ENCODE assay signal across 28 cellular contexts in genomic region chr20:19095762-19096161, GRCh38.
A peak's percentile ranks its signal among the peaks of the same experiment; 100 is the strongest.
DNase-seq lines count a peak whose midpoint lies in the region; ATAC-seq and TF ChIP-seq lines count a peak whose summit lies in the region.
"Had no signal": no experiment of that assay in that cellular context is flagged by ENCODE, and none has a peak within 500 bp of the region (broad histone marks: within the 10 kb centered on the region; RNA-seq: fewer than 3 reads in every experiment).

No MANE protein-coding gene starts in this region.

- POLR2A ChIA-PET in PC-3 (lab: Charles Lee; ENCODE audit: unreplicated experiment) = no interaction called here

- H3K9ac ChIP-seq in HUES64 (ENCODE audit: low read depth, low read length) = no peak overlapping the region
- peak overlapping the region; percentile 4; the same call in 1 of the 2 replicates for H3K9ac ChIP-seq in PC-3 (ENCODE audit: low read length)
- H3K9ac ChIP-seq: SK-N-SH had no signal

- DNase-seq in ELF-1 (ENCODE audit: low read depth, low spot score) = peak; percentile 59
- DNase-seq in PC-3 = peak; percentile 37
- DNase-seq in islet precursor cell = peak; percentile 55
- no peak for DNase-seq in transverse colon
- DNase-seq in central memory CD4-positive, alpha-beta T cell = no peak
- no peak for DNase-seq in caudate nucleus (lab: John Stamatoyannopoulos, UW)
- DNase-seq: activated CD4-positive, alpha-beta T cell treated with anti-CD3 and anti-CD28 coated beads for 1 hour; activated CD8-positive, alpha-beta T cell treated with anti-CD3 and anti-CD28 coated beads, Interleukin-2, amount 10 ng/mL, durations not matched to agents 7 days and 5 days; aorta; C1 segment of cervical spinal cord; effector memory CD8-positive, alpha-beta T cell; EL; foreskin keratinocyte; heart right ventricle; KBM-7; left lung; mesenchymal stem cell; naive B cell; NCI-H2107; NCI-H774; nucleus accumbens; SK-N-SH; stimulated activated naive CD4-positive, alpha-beta T cell; T-helper 17 cell had no signal

- H3K4me3 ChIP-seq in HUES64 (ENCODE audit: low read length) = no peak overlapping the region
- no peak overlapping the region for H3K4me3 ChIP-seq in PC-3 (ENCODE audit: low read length)
- no peak overlapping the region for H3K4me3 ChIP-seq in transverse colon
- H3K4me3 ChIP-seq: coronary artery, HAP-1, heart right ventricle, left lung had no signal

- no peaks in the 10 kb centered on the region for H3K79me2 ChIP-seq in PC-3 (ENCODE audit: low read length)

- TF ChIP-seq EP300 in transverse colon (IDR thresholded peaks at IDR 0.05; ENCODE audit: low read depth) = no peak

- CTCF ChIA-PET in PC-3 (lab: Charles Lee) = no interaction called here

- H3K9me3 ChIP-seq in HUES64 (ENCODE audit: insufficient read depth, low read depth, low read length) (no peaks in the 10 kb centered on the region), PC-3 (ENCODE audit: low read length) (no peaks in the 10 kb centered on the region), transverse colon (no peaks in the 10 kb centered on the region)
- H3K9me3 ChIP-seq: HAP-1, heart right ventricle, left lung, SK-N-SH had no signal

- intact Hi-C loops in PC-3 (cut with micrococcal nuclease) = no loop called here
- intact Hi-C loops in transverse colon (cut with DNase I; ENCODE audit: low total_unique reads) = no loop called here

- peak; percentile 28; the same call in 1 of the 2 replicates for TF ChIP-seq CTCF in PC-3 (conservative IDR thresholded peaks at IDR 0.05; ENCODE audit: low read depth, low read length)
- TF ChIP-seq CTCF in transverse colon (IDR thresholded peaks at IDR 0.05) = peak in 1 of 5 experiments; percentile 16

- H3K9me2 ChIP-seq in PC-3 (replicated peaks; ENCODE audit: low read length) = no peaks in the 10 kb centered on the region
- H3K9me2 ChIP-seq: SK-N-SH had no signal

- BruUV-seq in PC-3 (replicated peaks; lab: Mats Ljungman, UMichigan) = no TSS peak

- H4K20me1 ChIP-seq in PC-3 (ENCODE audit: low read length) = no peaks in the 10 kb centered on the region

- WGBS in HUES64 = 32% methylated on average over 5 of the region's 5 CpGs
- WGBS in transverse colon (ENCODE audit: low coverage in 1 of 2), 2 donors = 70 to 80% methylated on average over 1 to 5 of the region's 5 CpGs

- H3K27me3 ChIP-seq in HUES64 (ENCODE audit: insufficient read depth, low read length) = no peaks in the 10 kb centered on the region
- no peaks in the 10 kb centered on the region for H3K27me3 ChIP-seq in PC-3 (ENCODE audit: low read length)
- H3K27me3 ChIP-seq in transverse colon = no peaks in the 10 kb centered on the region
- H3K27me3 ChIP-seq: foreskin keratinocyte, heart right ventricle, left lung had no signal

- H3F3A ChIP-seq in PC-3 (ENCODE audit: low read length, unreplicated experiment) = no peaks in the 10 kb centered on the region

- in situ Hi-C loops in transverse colon (cut with MboI; ENCODE audit: low pct_ligation_motif_present in 1 of 4, low pct_unique_long_range_greater_than_20kb in 1 of 4, low sequenced_read_pairs in 3 of 4) = no loop called here

- no peak for TF ChIP-seq POLR2A in transverse colon (IDR thresholded peaks at IDR 0.05)

- H2AFZ ChIP-seq in PC-3 (ENCODE audit: low read length) = peak overlapping the region; percentile 29

- no peak overlapping the region for H3K4me2 ChIP-seq in PC-3 (ENCODE audit: low read length)
- H3K4me2 ChIP-seq: SK-N-SH had no signal

- no peaks in the 10 kb centered on the region for H3K36me3 ChIP-seq in HUES64 (ENCODE audit: insufficient read depth, low read length)
- no peaks in the 10 kb centered on the region for H3K36me3 ChIP-seq in PC-3 (ENCODE audit: low read depth, low read length)
- H3K36me3 ChIP-seq in transverse colon = no peaks in the 10 kb centered on the region
- H3K36me3 ChIP-seq: HAP-1, heart right ventricle, left lung had no signal

- no peak for ATAC-seq in PC-3
- no peak for ATAC-seq in GM19463 (IDR thresholded peaks at IDR 0.05; ENCODE audit: unreplicated experiment)
- ATAC-seq: activated CD8-positive, alpha-beta T cell treated with anti-CD3 and anti-CD28 coated beads, Interleukin-2, amount 10 ng/mL, durations not matched to agents 7 days and 5 days; effector memory CD8-positive, alpha-beta T cell; foreskin keratinocyte; heart right ventricle; left lung; T-helper 17 cell had no signal

- H3K4me1 ChIP-seq in HUES64 (ENCODE audit: insufficient read depth, low read length) (peaks cover 10% of the 10 kb centered on the region), PC-3 (ENCODE audit: insufficient read depth, low read length) (peaks cover 38% of the 10 kb centered on the region), transverse colon (peaks cover 7 to 32% (median 25%) of the 10 kb centered on the region in 4 donors)
- H3K4me1 ChIP-seq: foreskin keratinocyte, HAP-1, left lung had no signal

- H3K27ac ChIP-seq in HUES64 (ENCODE audit: low read depth, low read length) (peak overlapping the region; percentile 31; the same call in 1 of the 2 replicates), PC-3 (ENCODE audit: low read length) (peak overlapping the region; percentile 50), transverse colon (no peak overlapping the region), caudate nucleus (ENCODE audit: low read depth, low read length) (no peak overlapping the region)
- H3K27ac ChIP-seq: coronary artery, foreskin keratinocyte, heart right ventricle, left lung had no signal

Comparison
In these comparisons a context has a peak if more than half of its experiments do, and no peak if none do; other contexts are left out.
1. DNase-seq: peak in ELF-1 (single experiment), PC-3 (single experiment) and islet precursor cell (single experiment); none in transverse colon (single experiment), central memory CD4-positive, alpha-beta T cell (single experiment) and caudate nucleus (0 of 61).
2. H3K27ac ChIP-seq: peak in HUES64 (single experiment) and PC-3 (single experiment); none in transverse colon (0 of 4) and caudate nucleus (single experiment).